ENCODE assay signal across 18 cellular contexts in genomic region chr3:21393684-21394307, GRCh38.
DNase-seq lines count a peak whose midpoint lies in the region; ATAC-seq and TF ChIP-seq lines count a peak whose summit lies in the region.
"Had no signal": no experiment of that assay in that cellular context is flagged by ENCODE, and none has a peak within 500 bp of the region (broad histone marks: within the 10 kb centered on the region; RNA-seq: fewer than 3 reads in every experiment).

No MANE protein-coding gene starts in this region.

- H3K9me3 ChIP-seq in ascending aorta (no peaks in the 10 kb centered on the region), mesenchymal stem cell (ENCODE audit: control insufficient read depth, low read length) (peaks cover 1% of the 10 kb centered on the region)
- H3K9me3 ChIP-seq: A549 had no signal

- H3K36me3 Mint-ChIP-seq in activated T-cell treated with anti-CD3 and anti-CD28 coated beads, Interleukin-2, amount 50 U/mL, for 72 hours (ENCODE audit: insufficient read depth in 2 of 2), result no peaks in the 10 kb centered on the region
- H3K36me3 Mint-ChIP-seq in activated naive CD8-positive, alpha-beta T cell treated with anti-CD3 and anti-CD28 coated beads for 36 hours, result no peaks in the 10 kb centered on the region
- no peaks in the 10 kb centered on the region for H3K36me3 Mint-ChIP-seq in natural killer cell

- TF ChIP-seq CTCF in ascending aorta (IDR thresholded peaks at IDR 0.05) (no peak), natural killer cell (IDR thresholded peaks at IDR 0.05) (no peak)

- no peaks in the 10 kb centered on the region for H3K4me1 Mint-ChIP-seq in activated T-cell treated with anti-CD3 and anti-CD28 coated beads, Interleukin-2, amount 50 U/mL, for 72 hours (ENCODE audit: low read depth)
- no peaks in the 10 kb centered on the region for H3K4me1 Mint-ChIP-seq in activated naive CD8-positive, alpha-beta T cell treated with anti-CD3 and anti-CD28 coated beads for 36 hours
- H3K4me1 Mint-ChIP-seq in natural killer cell, result no peaks in the 10 kb centered on the region

- H3K9ac ChIP-seq in mesenchymal stem cell (ENCODE audit: low read length), result peak overlapping the region; percentile 10

- H2AK5ac ChIP-seq in mesenchymal stem cell (ENCODE audit: low read length, severe bottlenecking), result peak overlapping the region; percentile 86

- peak overlapping the region; percentile 87 for H2BK5ac ChIP-seq in mesenchymal stem cell (ENCODE audit: low read depth, low read length, poor library complexity, severe bottlenecking)

- H3K79me1 ChIP-seq in mesenchymal stem cell (replicated peaks; ENCODE audit: low read length, poor library complexity, severe bottlenecking), result no peaks in the 10 kb centered on the region

- no peak for DNase-seq in activated T-cell treated with anti-CD3 and anti-CD28 coated beads, Interleukin-2, amount 50 U/mL, for 72 hours
- DNase-seq in activated T-cell treated with anti-CD3 and anti-CD28 coated beads for 4 hours, result no peak
- no peak for DNase-seq in ascending aorta (ENCODE audit: low spot score in 2 of 2)
- no peak for DNase-seq in mesenchymal stem cell
- no peak for DNase-seq in activated naive CD8-positive, alpha-beta T cell treated with anti-CD3 and anti-CD28 coated beads for 36 hours
- no peak for DNase-seq in natural killer cell
- no peak for DNase-seq in NCI-H774 (lab: John Stamatoyannopoulos, UW)
- DNase-seq: AML-193; CD4-positive, alpha-beta T cell; DMS79 treated with DMSO at 0.1 percent for 48 hours; GF-D8; GOT3; H7; IMR-90 had no signal

- no peaks in the 10 kb centered on the region for H3K36me3 ChIP-seq in ascending aorta
- H3K36me3 ChIP-seq in mesenchymal stem cell (ENCODE audit: control insufficient read depth in 1 of 2, insufficient read depth in 2 of 2, low read depth in 1 of 2, low read length in 2 of 2), result no peaks in the 10 kb centered on the region

- no peak overlapping the region for H3K18ac ChIP-seq in mesenchymal stem cell (ENCODE audit: low read depth in 1 of 2, low read length in 2 of 2)

- ATAC-seq in activated T-cell treated with anti-CD3 and anti-CD28 coated beads, Interleukin-2, amount 50 U/mL, for 72 hours (replicated peaks in 1 of 2), result no peak
- ATAC-seq in natural killer cell, result no peak
- ATAC-seq: A549, HCT116 had no signal

- H3K4me3 ChIP-seq in ascending aorta (no peak overlapping the region), mesenchymal stem cell (ENCODE audit: insufficient read depth in 1 of 2, low read depth in 1 of 2, low read length in 2 of 2) (no peak overlapping the region)
- H3K4me3 ChIP-seq: A549 had no signal

- H3K27me3 Mint-ChIP-seq in activated T-cell treated with anti-CD3 and anti-CD28 coated beads, Interleukin-2, amount 50 U/mL, for 72 hours (ENCODE audit: low read depth), result no peaks in the 10 kb centered on the region
- H3K27me3 Mint-ChIP-seq in activated naive CD8-positive, alpha-beta T cell treated with anti-CD3 and anti-CD28 coated beads for 36 hours, result no peaks in the 10 kb centered on the region
- no peaks in the 10 kb centered on the region for H3K27me3 Mint-ChIP-seq in natural killer cell (ENCODE audit: low read depth in 2 of 2)
- H3K27me3 Mint-ChIP-seq: CD4-positive, alpha-beta T cell had no signal

- no peak overlapping the region for H3K4me2 ChIP-seq in mesenchymal stem cell (ENCODE audit: low read length, poor library complexity, severe bottlenecking)
- H3K4me2 ChIP-seq: A549 had no signal

- no peak overlapping the region for H3K23ac ChIP-seq in mesenchymal stem cell (ENCODE audit: low read length in 2 of 2)

- H3K27ac ChIP-seq in ascending aorta, result peak overlapping the region; percentile 6 to 52
- peak overlapping the region; percentile 46 for H3K27ac ChIP-seq in mesenchymal stem cell (ENCODE audit: low read length, poor library complexity, severe bottlenecking)
- H3K27ac ChIP-seq: 22Rv1, A549, C4-2B had no signal

- H2BK12ac ChIP-seq in mesenchymal stem cell (ENCODE audit: low read length in 2 of 2), result no peak overlapping the region

- no peak overlapping the region for H2AFZ ChIP-seq in mesenchymal stem cell (ENCODE audit: low read depth, low read length)

- no peak overlapping the region for H2BK15ac ChIP-seq in mesenchymal stem cell (ENCODE audit: low read depth, poor library complexity, severe bottlenecking)

- H3K27me3 ChIP-seq in ascending aorta (no peaks in the 10 kb centered on the region), mesenchymal stem cell (ENCODE audit: control insufficient read depth in 1 of 2, insufficient read depth in 1 of 2, low read length in 2 of 2) (no peaks in the 10 kb centered on the region)

- no peak overlapping the region for H3K4me3 Mint-ChIP-seq in activated T-cell treated with anti-CD3 and anti-CD28 coated beads, Interleukin-2, amount 50 U/mL, for 72 hours
- no peak overlapping the region for H3K4me3 Mint-ChIP-seq in activated naive CD8-positive, alpha-beta T cell treated with anti-CD3 and anti-CD28 coated beads for 36 hours
- no peak overlapping the region for H3K4me3 Mint-ChIP-seq in natural killer cell
- H3K4me3 Mint-ChIP-seq: CD4-positive, alpha-beta T cell had no signal

- H4K8ac ChIP-seq in mesenchymal stem cell (ENCODE audit: low read length), result no peak overlapping the region

- H3K4me1 ChIP-seq in ascending aorta (peaks cover 0 to 5% of the 10 kb centered on the region in 2 donors), mesenchymal stem cell (ENCODE audit: control insufficient read depth, insufficient read depth, low read depth, low read length) (peaks cover 5% of the 10 kb centered on the region)
- H3K4me1 ChIP-seq: A549 had no signal

- peak overlapping the region; percentile 22 for H3K27ac Mint-ChIP-seq in activated T-cell treated with anti-CD3 and anti-CD28 coated beads, Interleukin-2, amount 50 U/mL, for 72 hours
- no peak overlapping the region for H3K27ac Mint-ChIP-seq in activated naive CD8-positive, alpha-beta T cell treated with anti-CD3 and anti-CD28 coated beads for 36 hours
- no peak overlapping the region for H3K27ac Mint-ChIP-seq in natural killer cell
- H3K27ac Mint-ChIP-seq: CD4-positive, alpha-beta T cell had no signal

- peaks cover 1 to 4% of the 10 kb centered on the region in 2 donors for H3K9me3 Mint-ChIP-seq in activated T-cell treated with anti-CD3 and anti-CD28 coated beads, Interleukin-2, amount 50 U/mL, for 72 hours
- H3K9me3 Mint-ChIP-seq in activated naive CD8-positive, alpha-beta T cell treated with anti-CD3 and anti-CD28 coated beads for 36 hours, result peaks cover 4% of the 10 kb centered on the region
- H3K9me3 Mint-ChIP-seq in natural killer cell, result peaks cover 8 to 10% of the 10 kb centered on the region in 2 donors

- no peak overlapping the region for H4K91ac ChIP-seq in mesenchymal stem cell (ENCODE audit: low read length)

- H3K14ac ChIP-seq in mesenchymal stem cell (ENCODE audit: low read length in 2 of 2), result no peak overlapping the region

- no peak overlapping the region for H3K4ac ChIP-seq in mesenchymal stem cell (ENCODE audit: low read depth in 1 of 2, low read length in 2 of 2)

- WGBS in mesenchymal stem cell, result 86% methylated on average over 1 of the region's 4 CpGs

- no peak overlapping the region for H2BK120ac ChIP-seq in mesenchymal stem cell (ENCODE audit: low read depth, low read length)

- intact Hi-C loops in ascending aorta (cut with DNase I) (no loop called here), natural killer cell (cut with micrococcal nuclease) (no loop called here)
